24 cellular contexts compared by ENCODE assay signal in genomic region chr1:92380867-92381266, GRCh38.
"Had no signal": no experiment of that assay in that cellular context is flagged by ENCODE, and none has a peak within 500 bp of the region (broad histone marks: within the 10 kb centered on the region; RNA-seq: fewer than 3 reads in every experiment).

No MANE protein-coding gene starts in this region.

- H3K4me1 Mint-ChIP-seq: stimulated activated memory B cell treated with anti-CD40 and anti-IgM and Interleukin-4, amounts not matched to agents 10 μg/mL and 1 μg/mL and 100 μg/mL, for 72 hours had no signal

- DNase-seq: effector memory CD8-positive, alpha-beta T cell; esophagus squamous epithelium; foreskin keratinocyte; immature natural killer cell; kidney; left cardiac atrium; left ventricle myocardium inferior; mesendoderm; mucosa of descending colon; naive thymus-derived CD8-positive, alpha-beta T cell; psoas muscle; spleen; stimulated activated CD4-positive, alpha-beta T cell treated with anti-CD3 and anti-CD28 coated beads, Interleukin-15, amount 100 ng/mL, for 24 hours; stimulated activated CD4-positive, alpha-beta T cell treated with anti-CD3 and anti-CD28 coated beads, Interleukin-1b, Interleukin-23, amount 100 ng/mL, for 48 hours; stimulated activated CD4-positive, alpha-beta T cell treated with anti-CD3 and anti-CD28 coated beads, Interleukin-4, amount 100 ng/mL, for 24 hours; testis; upper lobe of right lung had no signal

- H3K4me3 Mint-ChIP-seq: dendritic cell treated with granulocyte-macrophage colony-stimulating factor and Interleukin-4, amounts not matched to agents 40 ng/mL and 50 ng/mL, for 4 days; effector memory CD8-positive, alpha-beta T cell; immature natural killer cell; naive thymus-derived CD8-positive, alpha-beta T cell; stimulated activated memory B cell treated with anti-CD40 and anti-IgM and Interleukin-4, amounts not matched to agents 10 μg/mL and 1 μg/mL and 100 μg/mL, for 72 hours; stimulated activated naive CD8-positive, alpha-beta T cell treated with anti-CD3 and anti-CD28 coated beads, Interleukin-15, Interleukin-2, amounts not matched to agents 100 ng/mL and 50 ng/mL, for 24 hours had no signal

- H3K4me1 ChIP-seq: esophagus squamous epithelium, foreskin keratinocyte, left ventricle myocardium inferior, psoas muscle, spleen, testis, tibial nerve, upper lobe of right lung had no signal

- H3K27me3 ChIP-seq: esophagus squamous epithelium, foreskin keratinocyte, neutrophil, spleen, testis, tibial nerve, upper lobe of right lung had no signal

- H3K9me3 Mint-ChIP-seq: effector memory CD8-positive, alpha-beta T cell; immature natural killer cell; stimulated activated naive CD8-positive, alpha-beta T cell treated with anti-CD3 and anti-CD28 coated beads, Interleukin-15, Interleukin-2, amounts not matched to agents 100 ng/mL and 50 ng/mL, for 24 hours had no signal

- H3K9me3 ChIP-seq: mucosa of descending colon, neutrophil, psoas muscle, testis, upper lobe of right lung had no signal

- H3K27ac ChIP-seq: esophagus squamous epithelium, foreskin keratinocyte, left ventricle myocardium inferior, neutrophil, psoas muscle, spleen, testis, tibial nerve, upper lobe of right lung had no signal

- ATAC-seq: effector memory CD8-positive, alpha-beta T cell; foreskin keratinocyte; left cardiac atrium; mucosa of descending colon; naive thymus-derived CD8-positive, alpha-beta T cell; psoas muscle; sciatic nerve; stimulated activated memory B cell treated with anti-CD40 and anti-IgM and Interleukin-4, amounts not matched to agents 10 μg/mL and 1 μg/mL and 100 μg/mL, for 72 hours; upper lobe of right lung had no signal

- H3K27me3 Mint-ChIP-seq: dendritic cell treated with granulocyte-macrophage colony-stimulating factor and Interleukin-4, amounts not matched to agents 40 ng/mL and 50 ng/mL, for 4 days; effector memory CD8-positive, alpha-beta T cell; naive thymus-derived CD8-positive, alpha-beta T cell; stimulated activated memory B cell treated with anti-CD40 and anti-IgM and Interleukin-4, amounts not matched to agents 10 μg/mL and 1 μg/mL and 100 μg/mL, for 72 hours; stimulated activated naive CD8-positive, alpha-beta T cell treated with anti-CD3 and anti-CD28 coated beads, Interleukin-15, Interleukin-2, amounts not matched to agents 100 ng/mL and 50 ng/mL, for 24 hours had no signal

- H3K27ac Mint-ChIP-seq: dendritic cell treated with granulocyte-macrophage colony-stimulating factor and Interleukin-4, amounts not matched to agents 40 ng/mL and 50 ng/mL, for 4 days; effector memory CD8-positive, alpha-beta T cell; immature natural killer cell; stimulated activated memory B cell treated with anti-CD40 and anti-IgM and Interleukin-4, amounts not matched to agents 10 μg/mL and 1 μg/mL and 100 μg/mL, for 72 hours; stimulated activated naive CD8-positive, alpha-beta T cell treated with anti-CD3 and anti-CD28 coated beads, Interleukin-15, Interleukin-2, amounts not matched to agents 100 ng/mL and 50 ng/mL, for 24 hours had no signal

- H3K36me3 ChIP-seq: neutrophil had no signal

- H3K4me3 ChIP-seq: esophagus squamous epithelium, left ventricle myocardium inferior, lung, mucosa of descending colon, psoas muscle, spleen, testis, tibial nerve, upper lobe of right lung had no signal
